Comparison of ENCODE assay signal across 1 cellular context in genomic region chr7:150876817-150877526, GRCh38.
TF ChIP-seq lines count a peak whose summit lies in the region.

No MANE protein-coding gene starts in this region.

TF ChIP-seq in HepG2, 621 proteins besides CTCF, POLR2A, EP300 and RAD21 (continued from another document):
- TF ChIP-seq ZNF318 (CRISPR knock-in tag; IDR thresholded peaks at IDR 0.05), result no peak
